Comparison of ENCODE assay signal across 6 cellular contexts in the genomic region with DNA sequence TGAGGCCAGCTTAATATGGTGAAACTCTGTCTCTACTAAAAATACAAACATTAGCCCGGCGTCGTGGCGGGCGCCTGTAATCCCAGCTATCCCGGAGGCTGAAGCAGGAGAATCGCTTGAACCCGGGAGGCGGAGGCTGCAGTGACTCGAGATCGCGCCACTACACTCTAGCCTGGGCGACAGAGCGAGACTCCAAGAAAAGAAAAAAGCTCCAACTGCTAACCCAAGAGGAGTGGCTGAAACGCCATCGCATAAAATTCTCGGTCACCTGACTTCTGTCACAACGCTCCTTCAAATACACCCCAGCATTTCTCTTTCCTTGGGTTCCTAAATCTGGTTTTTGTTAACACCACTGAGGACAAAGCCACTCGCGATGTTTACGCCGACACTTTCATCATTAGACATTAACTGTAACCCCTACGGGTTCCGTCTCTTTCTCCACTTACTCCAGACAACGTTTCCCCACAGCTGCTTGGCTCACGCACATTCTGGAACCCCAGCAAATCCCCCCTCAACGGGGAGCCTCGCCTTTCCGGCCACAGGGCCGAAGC. TPM values are rescaled to one million over a fixed set of nuclear protein-coding genes. Genes with fewer than 3 reads are reported as not detected.
DNase-seq lines count a peak whose midpoint lies in the region; ATAC-seq and TF ChIP-seq lines count a peak whose summit lies in the region.

No MANE protein-coding gene starts in this region.

- peak; percentile 76 for DNase-seq in activated effector memory CD4-positive, alpha-beta T cell treated with anti-CD3 and anti-CD28 coated beads, Interleukin-2, amount 50 U/mL, for 16 hours
- no peak for DNase-seq in activated effector memory CD4-positive, alpha-beta T cell treated with Interleukin-2 at 50 U/mL for 16 hours
- DNase-seq in PC-3 (peak; percentile 8), fibroblast of pulmonary artery (ENCODE audit: low read depth) (no peak), OCI-M1 (lab: John Stamatoyannopoulos, UW) (no peak)
- DNase-seq in stimulated activated naive CD4-positive, alpha-beta T cell treated with Interleukin-2 at 50 U/mL for 16 hours (lab: John Stamatoyannopoulos, UW), result peak; percentile 33

- H3K4me3 ChIP-seq in PC-3 (ENCODE audit: low read length) (peak overlapping the region; percentile 93), fibroblast of pulmonary artery (replicated peaks; ENCODE audit: low read depth, low read length) (peak overlapping the region; percentile 98)

- H3K4me2 ChIP-seq in PC-3 (ENCODE audit: low read length), result peak overlapping the region; percentile 83

- intact Hi-C loops in PC-3 (cut with micrococcal nuclease), result loop anchor here (1.0 to 2.0 kb wide), 2 partner anchors 25 to 150 kb away; a partner anchor contains a TSS

- peak overlapping the region; percentile 76 for H3K27ac ChIP-seq in PC-3 (ENCODE audit: low read length)

- peaks cover 38% of the 10 kb centered on the region for H3K36me3 ChIP-seq in PC-3 (ENCODE audit: low read depth, low read length)

- peaks cover 7% of the 10 kb centered on the region for H3F3A ChIP-seq in PC-3 (ENCODE audit: low read length, unreplicated experiment)

- POLR2A ChIA-PET in PC-3 (lab: Charles Lee; ENCODE audit: unreplicated experiment), result interaction anchor here (0.6 to 1.0 kb wide), 3 partner anchors 26 to 54 kb away, joined by 3 to 5 read pairs (median 4); a partner anchor contains a TSS

- H3K79me2 ChIP-seq in PC-3 (ENCODE audit: low read length), result peaks cover 58% of the 10 kb centered on the region

- H4K20me1 ChIP-seq in PC-3 (ENCODE audit: low read length), result peaks cover 39% of the 10 kb centered on the region

- TSS peak; percentile 34 for BruUV-seq in PC-3 (replicated peaks; lab: Mats Ljungman, UMichigan)

- H3K9me2 ChIP-seq in PC-3 (replicated peaks; ENCODE audit: low read length), result no peaks in the 10 kb centered on the region

- H3K9me3 ChIP-seq in PC-3 (ENCODE audit: low read length), result no peaks in the 10 kb centered on the region

- H3K4me1 ChIP-seq in PC-3 (ENCODE audit: insufficient read depth, low read length), result peaks cover 26% of the 10 kb centered on the region

- H3K27me3 ChIP-seq in PC-3 (ENCODE audit: low read length), result no peaks in the 10 kb centered on the region

- TF ChIP-seq CTCF in PC-3 (conservative IDR thresholded peaks at IDR 0.05; ENCODE audit: low read depth, low read length), result no peak
- no peak for TF ChIP-seq CTCF in fibroblast of pulmonary artery (IDR thresholded peaks at IDR 0.05; ENCODE audit: low read length, missing control alignments)

- H3K9ac ChIP-seq in PC-3 (ENCODE audit: low read length), result peak overlapping the region; percentile 95

- ATAC-seq in PC-3, result no peak

- peak overlapping the region; percentile 85 for H2AFZ ChIP-seq in PC-3 (ENCODE audit: low read length)

- CTCF ChIA-PET in PC-3 (lab: Charles Lee), result interaction anchor here (0.9 kb wide), 1 partner anchor 26 kb away, joined by 3 read pairs; a partner anchor contains a TSS

RNA-seq across cellular contexts. Expression of a gene that starts 0.7 kb away (rescaled TPM):
- 46.9 and 51.1 TPM in 2 replicates for total RNA-seq in PC-3 (2014; rRNA removed)

RNA-seq across cellular contexts. Expression of a gene that starts 25.1 kb away (rescaled TPM):
- total RNA-seq in PC-3 (2014; rRNA removed), result 25.9 and 37.1 TPM in 2 replicates

RNA-seq across cellular contexts. Expression of a gene that starts 25.4 kb away (rescaled TPM):
- total RNA-seq in PC-3 (2014; rRNA removed), result 63.1 and 81.5 TPM in 2 replicates

RNA-seq across cellular contexts. Expression of a gene that starts 52.0 kb away (rescaled TPM):
- 389 and 626 TPM in 2 replicates for total RNA-seq in PC-3 (2014; rRNA removed)

Comparison
In these comparisons a context has a peak if more than half of its experiments do, and no peak if none do; other contexts are left out.
1. DNase-seq: peak in activated effector memory CD4-positive, alpha-beta T cell treated with anti-CD3 and anti-CD28 coated beads, Interleukin-2, amount 50 U/mL, for 16 hours (single experiment), PC-3 (single experiment) and stimulated activated naive CD4-positive, alpha-beta T cell treated with Interleukin-2 at 50 U/mL for 16 hours (single experiment); none in activated effector memory CD4-positive, alpha-beta T cell treated with Interleukin-2 at 50 U/mL for 16 hours (single experiment), fibroblast of pulmonary artery (single experiment) and OCI-M1 (single experiment).